ENCODE assay signal across 10 cellular contexts in the genomic region with DNA sequence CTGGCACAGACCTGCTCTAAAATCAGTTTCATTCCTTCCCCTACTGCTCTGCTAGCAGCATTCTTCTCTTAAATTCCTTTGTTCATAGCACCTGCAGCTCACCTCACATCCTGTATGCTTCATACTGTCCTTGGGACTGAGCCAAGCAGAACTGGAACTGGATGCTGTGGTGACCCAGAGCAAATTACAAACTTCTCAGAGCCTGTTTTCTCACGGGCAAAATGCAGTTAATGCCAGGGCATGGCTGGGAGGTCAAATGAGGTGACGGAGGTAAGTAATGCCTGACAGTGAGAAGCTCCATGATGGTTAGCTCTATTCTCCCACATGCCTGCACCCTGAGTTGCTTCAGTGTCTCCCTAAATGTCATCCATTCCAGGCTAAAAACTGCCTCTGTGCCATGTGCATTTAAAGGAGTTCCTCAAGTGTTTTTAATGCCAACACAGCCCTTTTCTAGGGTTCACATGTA. TPM values are rescaled to one million over a fixed set of nuclear protein-coding genes. Genes with fewer than 3 reads are reported as not detected.
A peak's percentile ranks its signal among the peaks of the same experiment; 100 is the strongest.
DNase-seq lines count a peak whose midpoint lies in the region; ATAC-seq and TF ChIP-seq lines count a peak whose summit lies in the region.
"Had no signal": no experiment of that assay in that cellular context is flagged by ENCODE, and none has a peak within 500 bp of the region (broad histone marks: within the 10 kb centered on the region; RNA-seq: fewer than 3 reads in every experiment).

No MANE protein-coding gene starts in this region.

- H3K4me3 Mint-ChIP-seq in memory B cell = no peak overlapping the region
- H3K4me3 Mint-ChIP-seq in glutamatergic neuron (ENCODE audit: unreplicated experiment) = no peak overlapping the region

- TF ChIP-seq EP300 in tibial nerve (IDR thresholded peaks at IDR 0.05) = no peak

- H3K36me3 Mint-ChIP-seq in memory B cell (peaks cover 10% of the 10 kb centered on the region), glutamatergic neuron (ENCODE audit: unreplicated experiment) (no peaks in the 10 kb centered on the region)

- TF ChIP-seq POLR2A in tibial nerve (IDR thresholded peaks at IDR 0.05) = no peak

- no peak for TF ChIP-seq CTCF in glutamatergic neuron (IDR thresholded peaks at IDR 0.05; ENCODE audit: partially characterized antibody, unreplicated experiment)
- TF ChIP-seq CTCF in tibial nerve (IDR thresholded peaks at IDR 0.05) = no peak

- DNase-seq in NCI-H2029 (lab: John Stamatoyannopoulos, UW) (peak; percentile 19), memory B cell (ENCODE audit: low spot score in 2 of 2) (no peak), glutamatergic neuron (no peak), MV-4-11 (lab: John Stamatoyannopoulos, UW) (no peak), tibial nerve (ENCODE audit: low spot score in 2 of 2) (no peak)
- DNase-seq: activated CD4-positive, alpha-beta T cell treated with anti-CD3 and anti-CD28 coated beads for 48 hours; mucosa of descending colon; NCI-H1694 treated with DMSO at 0.1 percent for 48 hours had no signal

- ATAC-seq in GM18909 (IDR thresholded peaks at IDR 0.05; ENCODE audit: poor library complexity, unreplicated experiment) = peak; percentile 94
- peak; percentile 89 for ATAC-seq in HG02610 (IDR thresholded peaks at IDR 0.05; ENCODE audit: unreplicated experiment)
- no peak for ATAC-seq in memory B cell (ENCODE audit: low read depth)
- ATAC-seq: mucosa of descending colon had no signal

- H3K36me3 ChIP-seq in tibial nerve = peaks cover 0 to 99% (median 0%) of the 10 kb centered on the region in 3 donors

- no peaks in the 10 kb centered on the region for H3K27me3 Mint-ChIP-seq in memory B cell
- peaks cover 5% of the 10 kb centered on the region for H3K27me3 Mint-ChIP-seq in glutamatergic neuron (ENCODE audit: unreplicated experiment)

- H3K4me1 Mint-ChIP-seq in memory B cell (peaks cover 2% of the 10 kb centered on the region), glutamatergic neuron (ENCODE audit: low read depth, unreplicated experiment) (no peaks in the 10 kb centered on the region)

- H3K4me3 ChIP-seq in tibial nerve = no peak overlapping the region
- H3K4me3 ChIP-seq: mucosa of descending colon had no signal

- 76 to 82% methylated on average over 2 of the region's 2 CpGs for WGBS in tibial nerve, 2 donors

- no peaks in the 10 kb centered on the region for H3K9me3 ChIP-seq in tibial nerve
- H3K9me3 ChIP-seq: mucosa of descending colon had no signal

- H3K27ac Mint-ChIP-seq in memory B cell (peak overlapping the region; percentile 67), glutamatergic neuron (ENCODE audit: unreplicated experiment) (no peak overlapping the region)

- H3K9me3 Mint-ChIP-seq in memory B cell = no peaks in the 10 kb centered on the region
- no peaks in the 10 kb centered on the region for H3K9me3 Mint-ChIP-seq in glutamatergic neuron (ENCODE audit: unreplicated experiment)

- no peaks in the 10 kb centered on the region for H3K4me1 ChIP-seq in tibial nerve

- no peak overlapping the region for H3K27ac ChIP-seq in tibial nerve

- no peaks in the 10 kb centered on the region for H3K27me3 ChIP-seq in tibial nerve

RNA-seq across cellular contexts. Expression of gene C2orf42, which starts 29.7 kb away (rescaled TPM):
- 11.0 TPM for total RNA-seq in glutamatergic neuron (ENCODE audit: unreplicated experiment)
- total RNA-seq in tibial nerve = 10 to 100 TPM; 14.4 to 18.6 (median 16.1) TPM
